ENCODE assay signal across 21 cellular contexts in the genomic region with DNA sequence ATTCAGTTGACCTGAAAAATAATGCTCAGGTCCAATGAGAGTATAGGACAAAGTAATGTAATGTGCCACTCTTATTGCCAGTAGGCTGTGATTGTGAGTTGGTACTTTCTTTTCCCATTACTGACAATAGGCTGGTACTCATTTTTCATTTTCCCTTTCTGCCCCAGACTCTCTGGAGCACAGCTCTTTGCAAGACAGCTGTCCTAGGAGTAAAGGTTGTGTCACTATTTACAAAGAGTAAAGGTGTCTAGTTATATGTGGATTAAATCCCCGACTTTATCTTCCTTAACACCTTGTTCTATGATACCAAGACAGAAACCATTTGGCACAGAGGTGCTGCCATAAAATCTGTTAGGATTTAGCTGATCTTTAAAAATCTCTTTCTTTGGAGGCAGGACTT. TPM values are rescaled to one million over a fixed set of nuclear protein-coding genes. Genes with fewer than 3 reads are reported as not detected.
DNase-seq lines count a peak whose midpoint lies in the region; ATAC-seq and TF ChIP-seq lines count a peak whose summit lies in the region.
"Had no signal": no experiment of that assay in that cellular context is flagged by ENCODE, and none has a peak within 500 bp of the region (broad histone marks: within the 10 kb centered on the region; RNA-seq: fewer than 3 reads in every experiment).

No MANE protein-coding gene starts in this region.

- H3K79me2 ChIP-seq in OCI-LY3 (ENCODE audit: low read length): no peaks in the 10 kb centered on the region

- H3K4me3 ChIP-seq in OCI-LY3 (ENCODE audit: low read length) (no peak overlapping the region), lower lobe of right lung (no peak overlapping the region), subcutaneous abdominal adipose tissue (ENCODE audit: low read depth in 1 of 5, low read length in 5 of 5) (no peak overlapping the region)
- H3K4me3 ChIP-seq: K562, sigmoid colon had no signal

- H3K9me3 ChIP-seq in OCI-LY3 (ENCODE audit: insufficient read depth, low read length): no peaks in the 10 kb centered on the region
- H3K9me3 ChIP-seq in lower lobe of right lung: no peaks in the 10 kb centered on the region
- no peaks in the 10 kb centered on the region for H3K9me3 ChIP-seq in subcutaneous abdominal adipose tissue (ENCODE audit: control insufficient read depth in 5 of 5, low read length in 5 of 5)
- H3K9me3 ChIP-seq: sigmoid colon had no signal

- H3K4me3 Mint-ChIP-seq in chondrocyte (ENCODE audit: unreplicated experiment): no peak overlapping the region
- H3K4me3 Mint-ChIP-seq: activated CD4-positive, alpha-beta memory T cell treated with anti-CD3 and anti-CD28 coated beads for 36 hours; activated T-cell treated with anti-CD3 and anti-CD28 coated beads, Interleukin-2, amount 50 U/mL, for 24 hours; B cell had no signal

- peaks cover 54% of the 10 kb centered on the region for H3K4me1 Mint-ChIP-seq in chondrocyte (ENCODE audit: low read depth)

- no peak overlapping the region for H3K4me2 ChIP-seq in OCI-LY3 (ENCODE audit: low read length)

- H3K27me3 Mint-ChIP-seq in chondrocyte (ENCODE audit: low read depth): no peaks in the 10 kb centered on the region
- H3K27me3 Mint-ChIP-seq: activated CD4-positive, alpha-beta memory T cell treated with anti-CD3 and anti-CD28 coated beads for 36 hours had no signal

- H3K27ac Mint-ChIP-seq in chondrocyte (ENCODE audit: unreplicated experiment): peak overlapping the region; percentile 99
- H3K27ac Mint-ChIP-seq: activated CD4-positive, alpha-beta memory T cell treated with anti-CD3 and anti-CD28 coated beads for 36 hours; activated naive CD4-positive, alpha-beta T cell treated with anti-CD3 and anti-CD28 coated beads, Interleukin-2, amount 50 U/mL, for 72 hours; activated T-cell treated with anti-CD3 and anti-CD28 coated beads, Interleukin-2, amount 50 U/mL, for 24 hours; B cell had no signal

- TF ChIP-seq CTCF in OCI-LY3 (IDR thresholded peaks at IDR 0.05; ENCODE audit: low read depth, low read length): no peak
- no peak for TF ChIP-seq CTCF in chondrocyte (IDR thresholded peaks at IDR 0.05)
- no peak for TF ChIP-seq CTCF in lower lobe of right lung (IDR thresholded peaks at IDR 0.05)

- H3K4me1 ChIP-seq in OCI-LY3 (ENCODE audit: low read length): peaks cover 12% of the 10 kb centered on the region
- H3K4me1 ChIP-seq in lower lobe of right lung: peaks cover 46% of the 10 kb centered on the region
- H3K4me1 ChIP-seq in subcutaneous abdominal adipose tissue (ENCODE audit: control insufficient read depth in 5 of 5, insufficient read depth in 5 of 5, low read length in 5 of 5): peaks cover 8 to 53% (median 43%) of the 10 kb centered on the region in 5 donors

- DNase-seq in chondrocyte (ENCODE audit: low spot score) (no peak), lower lobe of right lung (no peak), epidermal melanocyte (ENCODE audit: insufficient read length, low spot score) (no peak), NCI-H526 treated with DMSO at 0.1 percent for 48 hours (lab: John Stamatoyannopoulos, UW) (no peak)
- no peak for DNase-seq in activated naive CD4-positive, alpha-beta T cell treated with anti-CD3 and anti-CD28 coated beads, Interleukin-2, amount 50 U/mL, for 16 hours
- DNase-seq: activated CD4-positive, alpha-beta memory T cell treated with anti-CD3 and anti-CD28 coated beads for 36 hours; activated T-cell treated with anti-CD3 and anti-CD28 coated beads, Interleukin-2, amount 50 U/mL, for 24 hours; NCI-H1048; NCI-H2081; NCI-H524 treated with DMSO at 0.1 percent for 48 hours; SHP77 treated with DMSO at 0.1 percent for 48 hours; sigmoid colon; stimulated activated CD4-positive, alpha-beta T cell treated with anti-CD3 and anti-CD28 coated beads, Interleukin-4, amount 100 ng/mL, for 1 hour had no signal

- H3K9ac ChIP-seq in OCI-LY3 (ENCODE audit: low read length) (no peak overlapping the region), subcutaneous abdominal adipose tissue (ENCODE audit: low read length in 5 of 5) (no peak overlapping the region)

- H2AFZ ChIP-seq in OCI-LY3 (ENCODE audit: low read depth, low read length): peak overlapping the region; percentile 49

- H3K27me3 ChIP-seq in OCI-LY3 (ENCODE audit: low read depth, low read length) (no peaks in the 10 kb centered on the region), lower lobe of right lung (ENCODE audit: low read depth) (no peaks in the 10 kb centered on the region), subcutaneous abdominal adipose tissue (ENCODE audit: control insufficient read depth in 5 of 5, insufficient read depth in 4 of 5, low read length in 5 of 5) (no peaks in the 10 kb centered on the region)
- H3K27me3 ChIP-seq: sigmoid colon had no signal

- ATAC-seq in lower lobe of right lung: no peak
- ATAC-seq: activated naive CD4-positive, alpha-beta T cell treated with anti-CD3 and anti-CD28 coated beads, Interleukin-2, amount 50 U/mL, for 72 hours; K562 had no signal

- H3K36me3 Mint-ChIP-seq in chondrocyte (ENCODE audit: low read depth): no peaks in the 10 kb centered on the region
- H3K36me3 Mint-ChIP-seq: activated CD4-positive, alpha-beta memory T cell treated with anti-CD3 and anti-CD28 coated beads for 36 hours; activated naive CD4-positive, alpha-beta T cell treated with anti-CD3 and anti-CD28 coated beads, Interleukin-2, amount 50 U/mL, for 72 hours had no signal

- H4K20me1 ChIP-seq in OCI-LY3 (ENCODE audit: insufficient read depth, low read length): no peaks in the 10 kb centered on the region

- H3K36me3 ChIP-seq in OCI-LY3 (replicated peaks; ENCODE audit: low read depth, low read length) (no peaks in the 10 kb centered on the region), lower lobe of right lung (no peaks in the 10 kb centered on the region), subcutaneous abdominal adipose tissue (ENCODE audit: control insufficient read depth in 5 of 5, insufficient read depth in 5 of 5, low read length in 5 of 5) (no peaks in the 10 kb centered on the region)
- H3K36me3 ChIP-seq: sigmoid colon had no signal

- no peaks in the 10 kb centered on the region for H3K9me3 Mint-ChIP-seq in chondrocyte (ENCODE audit: low read depth)
- H3K9me3 Mint-ChIP-seq: activated CD4-positive, alpha-beta memory T cell treated with anti-CD3 and anti-CD28 coated beads for 36 hours; H9 had no signal

- intact Hi-C loops in lower lobe of right lung (cut with DNase I): no loop called here

- no peak overlapping the region for H3K27ac ChIP-seq in OCI-LY3 (ENCODE audit: low read length)
- peak overlapping the region; percentile 64 for H3K27ac ChIP-seq in lower lobe of right lung
- H3K27ac ChIP-seq in subcutaneous abdominal adipose tissue (ENCODE audit: low read depth, low read length): peak overlapping the region; percentile 15
- H3K27ac ChIP-seq: VCaP had no signal

RNA-seq across cellular contexts. Expression of gene RASAL2, which starts 32.3 kb away (rescaled TPM):
- 38.4 to 54.4 TPM (median 40.1 TPM) in 3 replicates for total RNA-seq in chondrocyte
- total RNA-seq in lower lobe of right lung: 48.3 TPM
- total RNA-seq: activated CD4-positive, alpha-beta memory T cell treated with anti-CD3 and anti-CD28 coated beads for 36 hours; activated naive CD4-positive, alpha-beta T cell treated with anti-CD3 and anti-CD28 coated beads, Interleukin-2, amount 50 U/mL, for 72 hours; T-helper 1 cell treated with Interleukin-12 subunit alpha and Interleukin-12 subunit beta and Interleukin-4 antibody, amounts not matched to agents 30 ng/mL and 1 ng/mL, for 36 hours had no signal
